In the genomic region with DNA sequence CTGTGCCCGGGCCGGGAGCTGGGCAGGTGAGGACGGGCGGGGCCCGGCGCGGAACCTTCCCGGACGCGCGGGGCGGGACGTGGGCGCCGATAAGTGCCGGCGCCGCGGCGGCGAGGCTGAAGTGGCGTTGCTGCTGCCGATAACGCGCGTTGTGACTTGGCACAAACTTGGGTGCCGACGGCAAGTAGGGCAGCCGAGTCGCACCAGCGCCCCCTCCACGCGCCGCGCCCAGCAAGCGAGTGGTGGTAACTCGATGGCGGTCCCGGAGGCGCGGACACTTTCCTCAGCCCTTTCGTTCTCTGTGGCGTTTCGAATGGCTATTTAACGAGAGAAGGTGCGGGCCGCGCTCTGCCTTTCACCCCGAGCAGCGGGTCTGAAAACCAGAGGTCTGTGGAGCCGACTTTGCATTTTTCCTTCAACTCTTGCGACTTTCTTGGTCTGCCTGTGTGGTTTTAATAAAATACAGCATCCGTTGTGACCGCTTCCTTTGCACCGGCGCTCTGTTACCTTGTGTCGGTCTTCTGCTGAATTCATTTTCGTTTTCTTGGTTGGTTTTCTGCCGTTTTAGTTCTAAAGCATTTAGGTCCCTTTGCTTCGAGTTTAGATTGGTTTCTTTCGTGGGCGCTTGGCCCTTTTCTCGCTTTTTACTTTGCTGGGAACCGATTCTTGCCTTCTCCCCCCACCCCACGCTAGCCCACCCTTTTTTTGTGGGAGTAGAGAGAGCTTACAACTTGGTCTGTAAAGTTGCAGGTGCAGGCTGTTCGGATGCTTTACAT, we compare ENCODE assay signal across 8 cellular contexts. TPM values are rescaled to one million over a fixed set of nuclear protein-coding genes. Genes with fewer than 3 reads are reported as not detected.
DNase-seq lines count a peak whose midpoint lies in the region; ATAC-seq lines count a peak whose summit lies in the region.

No MANE protein-coding gene starts in this region.

- DNase-seq in NCI-H524 (lab: John Stamatoyannopoulos, UW): peak; percentile 37 to 66
- DNase-seq in NCI-H524 treated with DMSO at 0.1 percent for 48 hours (lab: John Stamatoyannopoulos, UW): no peak
- peak; percentile 41 for DNase-seq in NCI-H2227 treated with DMSO at 0.1 percent for 48 hours (lab: John Stamatoyannopoulos, UW)
- DNase-seq in activated CD4-positive, alpha-beta T cell treated with anti-CD3 and anti-CD28 coated beads, Interleukin-2, amount 50 U/mL, for 48 hours: peak; percentile 63 to 72
- DNase-seq in effector memory CD4-positive, alpha-beta T cell: peak; percentile 52 to 56 (median 55)
- peak; percentile 55 for DNase-seq in mesendoderm
- DNase-seq in stimulated activated CD8-positive, alpha-beta memory T cell treated with anti-CD3 and anti-CD28 coated beads, Interleukin-15, amount 100 ng/mL, for 1 hour (ENCODE audit: low read depth): peak; percentile 44

- H3K23ac ChIP-seq in mesendoderm (ENCODE audit: low read length): no peak overlapping the region

- no peak overlapping the region for H2BK15ac ChIP-seq in mesendoderm (replicated peaks; ENCODE audit: low read depth)

- peak overlapping the region; percentile 54 for H3K4me2 ChIP-seq in mesendoderm (ENCODE audit: low read length)

- no peaks in the 10 kb centered on the region for H3K9me3 ChIP-seq in effector memory CD4-positive, alpha-beta T cell (ENCODE audit: control insufficient read depth, low read length)

- H2AK5ac ChIP-seq in mesendoderm (ENCODE audit: low read length): no peak overlapping the region

- H4K8ac ChIP-seq in mesendoderm (ENCODE audit: low read depth, low read length): no peak overlapping the region

- H3K4ac ChIP-seq in mesendoderm (ENCODE audit: low read depth, low read length): no peak overlapping the region

- H2BK120ac ChIP-seq in mesendoderm (ENCODE audit: low read depth, low read length): no peak overlapping the region

- H3K36me3 ChIP-seq in effector memory CD4-positive, alpha-beta T cell (ENCODE audit: control insufficient read depth, insufficient read depth, low read length): no peaks in the 10 kb centered on the region
- no peaks in the 10 kb centered on the region for H3K36me3 ChIP-seq in mesendoderm (ENCODE audit: control insufficient read depth, insufficient read depth, low read length)

- peak overlapping the region; percentile 94 for H3K27ac ChIP-seq in effector memory CD4-positive, alpha-beta T cell (ENCODE audit: insufficient read depth, low read length, poor library complexity, severe bottlenecking)
- peak overlapping the region; percentile 74 for H3K27ac ChIP-seq in mesendoderm (ENCODE audit: low read depth, low read length)

- H2BK5ac ChIP-seq in mesendoderm (ENCODE audit: low read length): no peak overlapping the region

- H3K27me3 ChIP-seq in effector memory CD4-positive, alpha-beta T cell (replicated peaks; ENCODE audit: control insufficient read depth, insufficient read depth, low read length, poor library complexity, severe bottlenecking): no peaks in the 10 kb centered on the region
- no peaks in the 10 kb centered on the region for H3K27me3 ChIP-seq in mesendoderm (ENCODE audit: insufficient read depth, low read length, poor library complexity)

- peak overlapping the region; percentile 84 for H3K9ac ChIP-seq in mesendoderm (ENCODE audit: low read length)

- H3K79me1 ChIP-seq in mesendoderm (ENCODE audit: low read length): peaks cover 4% of the 10 kb centered on the region

- H3K79me2 ChIP-seq in mesendoderm (ENCODE audit: control insufficient read depth, insufficient read depth, low read length): peaks cover 8% of the 10 kb centered on the region

- peak overlapping the region; percentile 95 for H3K56ac ChIP-seq in mesendoderm (ENCODE audit: low read length)

- H3K4me3 ChIP-seq in effector memory CD4-positive, alpha-beta T cell (ENCODE audit: insufficient read depth, low read depth, low read length, poor library complexity, severe bottlenecking): peak overlapping the region; percentile 91
- peak overlapping the region; percentile 75 for H3K4me3 ChIP-seq in mesendoderm (ENCODE audit: low read length)

- no peak overlapping the region for H4K5ac ChIP-seq in mesendoderm (ENCODE audit: low read length)

- ATAC-seq in HG02938 (IDR thresholded peaks at IDR 0.05; ENCODE audit: unreplicated experiment): peak; percentile 19

- peak overlapping the region; percentile 54 for H3K18ac ChIP-seq in mesendoderm (ENCODE audit: low read length)

- no CpG with 5 or more reads among the region's 66 CpGs for WGBS in mesendoderm (ENCODE audit: extremely low coverage, insufficient coverage, low lambda C conversion rate)

- peaks cover 25% of the 10 kb centered on the region for H3K4me1 ChIP-seq in effector memory CD4-positive, alpha-beta T cell (ENCODE audit: control insufficient read depth, insufficient read depth, low read length, poor library complexity, severe bottlenecking)
- H3K4me1 ChIP-seq in mesendoderm (ENCODE audit: control insufficient read depth, low read depth, low read length): peaks cover 6% of the 10 kb centered on the region

RNA-seq across cellular contexts. Expression of gene STK17A, which starts 0.7 kb away (rescaled TPM):
- 10.7 TPM for polyA plus RNA-seq in mesendoderm (2013, experiment 1 of 2)
- polyA plus RNA-seq in mesendoderm (2013, experiment 2 of 2): 10.8 TPM
